9 cellular contexts compared by ENCODE assay signal in the genomic region with DNA sequence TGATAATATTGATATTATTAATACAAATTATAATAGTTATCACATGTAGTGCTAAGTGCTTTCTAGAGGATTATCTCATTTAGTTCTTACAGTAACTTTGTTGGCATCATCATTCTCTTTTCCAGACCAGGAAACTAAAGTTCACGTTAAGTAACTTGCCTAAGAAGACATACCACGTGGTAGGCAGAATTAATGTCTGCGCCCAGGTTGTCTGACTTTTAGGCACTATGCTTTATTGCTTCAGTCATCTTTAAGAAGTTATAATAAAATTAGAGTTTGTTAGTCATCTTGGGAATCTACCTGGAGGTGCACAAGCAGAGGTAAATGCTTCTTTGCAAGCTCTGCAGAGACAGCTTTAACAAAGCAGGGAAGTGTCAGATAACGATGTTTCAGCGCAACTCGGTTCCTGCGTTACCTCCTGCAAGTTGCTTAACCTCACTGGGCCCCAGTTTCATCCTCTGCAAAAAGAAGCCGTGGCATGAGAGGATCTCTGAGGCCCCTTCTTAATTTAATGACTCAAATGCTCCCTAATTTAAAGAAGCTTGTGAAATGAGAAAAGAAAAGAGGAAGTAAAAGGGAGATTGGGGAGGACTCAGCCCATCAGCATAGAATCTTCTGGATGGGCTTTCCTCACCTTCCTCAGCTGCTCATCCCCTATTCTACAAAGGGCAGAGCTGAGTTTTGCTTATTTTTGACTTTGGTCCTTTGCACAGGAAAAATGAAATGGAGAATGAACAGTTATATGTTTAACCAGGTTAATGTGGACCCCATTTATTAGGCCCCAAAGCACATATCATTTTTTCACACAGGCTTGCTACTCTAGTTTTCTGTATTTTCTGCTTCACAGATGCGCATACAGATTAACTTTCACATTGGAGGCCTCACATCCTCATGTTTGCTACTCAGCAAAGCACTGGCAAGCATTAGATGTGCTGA. TPM values are rescaled to one million over a fixed set of nuclear protein-coding genes. Genes with fewer than 3 reads are reported as not detected.
DNase-seq lines count a peak whose midpoint lies in the region; ATAC-seq and TF ChIP-seq lines count a peak whose summit lies in the region.
"Had no signal": no experiment of that assay in that cellular context is flagged by ENCODE, and none has a peak within 500 bp of the region (broad histone marks: within the 10 kb centered on the region; RNA-seq: fewer than 3 reads in every experiment).

No MANE protein-coding gene starts in this region.

- no peaks in the 10 kb centered on the region for H3K36me3 Mint-ChIP-seq in Calu3 (ENCODE audit: insufficient read depth, unreplicated experiment)

- ATAC-seq in GM18907 (IDR thresholded peaks at IDR 0.05; ENCODE audit: unreplicated experiment) (peak; percentile 48), HG02840 (IDR thresholded peaks at IDR 0.05; ENCODE audit: low FRiP score, unreplicated experiment) (peak; percentile 33), lung (ENCODE audit: insufficient read depth, low FRiP score) (no peak), foreskin keratinocyte (no peak)

- H3K4me3 Mint-ChIP-seq in Calu3 (ENCODE audit: low read depth, unreplicated experiment): no peak overlapping the region

- H3K9me3 Mint-ChIP-seq in Calu3 (ENCODE audit: low read depth, unreplicated experiment): no peaks in the 10 kb centered on the region

- H3K27ac Mint-ChIP-seq in Calu3 (ENCODE audit: unreplicated experiment): no peak overlapping the region

- H3K27ac ChIP-seq in lung (ENCODE audit: low read depth in 1 of 2, low read length in 1 of 2) (peak overlapping the region; percentile 15 to 36), foreskin keratinocyte (no peak overlapping the region)

- peak; percentile 99 for DNase-seq in SIG-M5 treated with dmso at 0.1 percent for 504 hours (lab: John Stamatoyannopoulos, UW; ENCODE audit: unreplicated experiment)
- DNase-seq in lung (ENCODE audit: low spot score): no peak
- DNase-seq in NCI-H1930 (lab: John Stamatoyannopoulos, UW): no peak
- no peak for DNase-seq in foreskin keratinocyte
- no peak for DNase-seq in effector CD8-positive, alpha-beta T cell (lab: John Stamatoyannopoulos, UW)
- DNase-seq in Calu3: no peak

- no peaks in the 10 kb centered on the region for H3K36me3 ChIP-seq in lung (ENCODE audit: control insufficient read depth in 2 of 2, insufficient read depth in 2 of 2, low read length in 2 of 2)

- no peak overlapping the region for H3K4me3 ChIP-seq in lung

- BruUV-seq in Calu3 (replicated peaks; lab: Mats Ljungman, UMichigan): no TSS peak

- CTCF ChIA-PET in Calu3 (lab: Charles Lee): no interaction called here

- H3K27me3 Mint-ChIP-seq in Calu3 (ENCODE audit: unreplicated experiment): no peaks in the 10 kb centered on the region

- peaks cover 23% of the 10 kb centered on the region for H3K4me1 Mint-ChIP-seq in Calu3 (ENCODE audit: low read depth, unreplicated experiment)

- 38 to 48% methylated on average over 9 of the region's 9 CpGs for WGBS in lung, 2 donors

- intact Hi-C loops in Calu3 (cut with micrococcal nuclease; ENCODE audit: unreplicated experiment): no loop called here

- H3K9me3 ChIP-seq in lung (ENCODE audit: control insufficient read depth in 2 of 2, insufficient read depth in 1 of 2, low read length in 1 of 2): no peaks in the 10 kb centered on the region

- H3K4me1 ChIP-seq in lung (ENCODE audit: control insufficient read depth in 2 of 2, insufficient read depth in 2 of 2, low read length in 2 of 2): peaks cover 9 to 17% of the 10 kb centered on the region in 2 donors
- peaks cover 9% of the 10 kb centered on the region for H3K4me1 ChIP-seq in foreskin keratinocyte

- H3K27me3 ChIP-seq in lung (ENCODE audit: control insufficient read depth, insufficient read depth): no peaks in the 10 kb centered on the region
- no peaks in the 10 kb centered on the region for H3K27me3 ChIP-seq in foreskin keratinocyte

- no peak for TF ChIP-seq CTCF in lung (IDR thresholded peaks at IDR 0.05; ENCODE audit: control extremely low read depth, extremely low read depth)
- TF ChIP-seq CTCF in foreskin keratinocyte (conservative IDR thresholded peaks at IDR 0.05): no peak
- no peak for TF ChIP-seq CTCF in Calu3 (IDR thresholded peaks at IDR 0.05; ENCODE audit: unreplicated experiment)

RNA-seq across cellular contexts. Expression of a gene that starts 5.3 kb away (rescaled TPM):
- total RNA-seq in lung (100 to 1,000 TPM in 1 of 2 donors, 10 to 100 TPM in 1; 66.5 to 250 TPM), foreskin keratinocyte (80.7 and 136 TPM in 2 replicates), Calu3 (2022) (23.5 and 23.6 TPM in 2 replicates)
- polyA plus RNA-seq in lung (100 to 1,000 TPM; 269 to 597 TPM), foreskin keratinocyte (96.0 and 169 TPM in 2 replicates)

RNA-seq across cellular contexts. Expression of a gene that starts 16.7 kb away (rescaled TPM):
- total RNA-seq in lung (under 1 TPM in 1 of 2 donors, not detected in 1; 0.88 TPM), foreskin keratinocyte (not detected in 2 replicates), Calu3 (2022) (not detected in 2 replicates)
- polyA plus RNA-seq in lung (under 1 TPM in 1 of 2 donors, not detected in 1; 0.08 TPM), foreskin keratinocyte (not detected in 2 replicates)
- polyA plus RNA-seq: esophagus had no signal

RNA-seq across cellular contexts. Expression of a gene that starts 17.8 kb away (rescaled TPM):
- total RNA-seq in lung (10 to 100 TPM; 13.6 to 64.6 TPM), foreskin keratinocyte (0.07 TPM in 2 replicates), Calu3 (2022) (0.17 and 2.3 TPM in 2 replicates)
- polyA plus RNA-seq in lung (1 to 10 TPM; 1.9 to 7.2 TPM), foreskin keratinocyte (0.06 and 0.08 TPM in 2 replicates)

Comparison
In these comparisons a context has a peak if more than half of its experiments do, and no peak if none do; other contexts are left out.
1. ATAC-seq: peak in GM18907 (single experiment) and HG02840 (single experiment); none in lung (single experiment) and foreskin keratinocyte (single experiment).